ENCODE assay signal across 16 cellular contexts in genomic region chr6:9103876-9104521, GRCh38.
DNase-seq lines count a peak whose midpoint lies in the region; ATAC-seq and TF ChIP-seq lines count a peak whose summit lies in the region.
"Had no signal": no experiment of that assay in that cellular context is flagged by ENCODE, and none has a peak within 500 bp of the region (broad histone marks: within the 10 kb centered on the region; RNA-seq: fewer than 3 reads in every experiment).

No MANE protein-coding gene starts in this region.

- TF ChIP-seq POLR2A in heart left ventricle (IDR thresholded peaks at IDR 0.05), result no peak

- H3K4me1 Mint-ChIP-seq in H9 (no peaks in the 10 kb centered on the region), WTC11 (no peaks in the 10 kb centered on the region)
- H3K4me1 Mint-ChIP-seq: B cell had no signal

- H3K36me3 Mint-ChIP-seq in H9 (ENCODE audit: insufficient read depth in 1 of 3, low read depth in 3 of 3) (no peaks in the 10 kb centered on the region), WTC11 (no peaks in the 10 kb centered on the region)

- H3K27me3 Mint-ChIP-seq in H9 (ENCODE audit: low read depth) (peaks cover 2% of the 10 kb centered on the region; the same call in 1 of the 2 replicates), WTC11 (ENCODE audit: low read depth) (no peaks in the 10 kb centered on the region; the same call in 1 of the 2 replicates)
- H3K27me3 Mint-ChIP-seq: B cell had no signal

- no peak overlapping the region for H4K5ac ChIP-seq in H9 (ENCODE audit: insufficient read length, low read depth, low read length)

- H2BK15ac ChIP-seq in H9 (ENCODE audit: low read depth, low read length), result no peak overlapping the region

- H2AK5ac ChIP-seq in H9 (ENCODE audit: insufficient read length, low read length), result no peak overlapping the region

- no peaks in the 10 kb centered on the region; a peak in 1 of 5 replicates for H3K9me3 Mint-ChIP-seq in H9
- no peaks in the 10 kb centered on the region for H3K9me3 Mint-ChIP-seq in WTC11
- H3K9me3 Mint-ChIP-seq: HFFc6 had no signal

- H3K4me3 ChIP-seq in heart left ventricle, result no peak overlapping the region
- H3K4me3 ChIP-seq: GM23248 had no signal

- POLR2A ChIA-PET in WTC11 (lab: Charles Lee), result no interaction called here

- H3K23me2 ChIP-seq in H9 (ENCODE audit: insufficient read length, low read depth, low read length, poor library complexity, severe bottlenecking), result no peaks in the 10 kb centered on the region

- H3K27me3 ChIP-seq in H9 (ENCODE audit: insufficient read depth, low read length) (no peaks in the 10 kb centered on the region), heart left ventricle (no peaks in the 10 kb centered on the region)

- H3T11ph ChIP-seq in H9 (ENCODE audit: low read length), result no peak overlapping the region

- no peak overlapping the region for H4K8ac ChIP-seq in H9 (replicated peaks; ENCODE audit: insufficient read length, low read depth, low read length)

- H3K4me1 ChIP-seq in H9 (ENCODE audit: insufficient read depth, low read length), result no peaks in the 10 kb centered on the region
- no peaks in the 10 kb centered on the region for H3K4me1 ChIP-seq in heart left ventricle

- H3K79me2 ChIP-seq in H9 (ENCODE audit: insufficient read depth, low read length), result no peaks in the 10 kb centered on the region

- CTCF ChIA-PET in WTC11 (lab: Charles Lee), result interaction anchor here (1.0 kb wide), 2 partner anchors 47 to 622 kb away, joined by 3 to 4 read pairs; no protein-coding TSS in a partner anchor

- no peak overlapping the region for H3K14ac ChIP-seq in H9 (ENCODE audit: insufficient read depth, low read length)

- H3K56ac ChIP-seq in H9 (ENCODE audit: insufficient read length, low read depth, low read length), result no peak overlapping the region

- H2BK5ac ChIP-seq in H9 (ENCODE audit: insufficient read length, low read length), result no peak overlapping the region

- H3K4me3 Mint-ChIP-seq in H9 (no peak overlapping the region), WTC11 (no peak overlapping the region)
- H3K4me3 Mint-ChIP-seq: B cell; CD4-positive, alpha-beta T cell; HFFc6 had no signal

- no peak overlapping the region for H3K18ac ChIP-seq in H9 (ENCODE audit: insufficient read length, low read depth, low read length)

- no peak overlapping the region for H3K9ac ChIP-seq in H9 (ENCODE audit: extremely low read depth, insufficient read length, low read length)
- H3K9ac ChIP-seq: GM23248 had no signal

- no peak overlapping the region for H3K27ac ChIP-seq in H9 (ENCODE audit: insufficient read length, low read depth, low read length)
- no peak overlapping the region for H3K27ac ChIP-seq in heart left ventricle
- H3K27ac ChIP-seq: GM23248, HL-60 had no signal

- H3K9me3 ChIP-seq in H9 (ENCODE audit: control insufficient read depth, low read depth, low read length) (no peaks in the 10 kb centered on the region), heart left ventricle (no peaks in the 10 kb centered on the region)

- DNase-seq in H9 (peak; percentile 50), WTC11 (ENCODE audit: low spot score) (peak; percentile 21), left lobe of liver (ENCODE audit: low spot score) (no peak), heart left ventricle (no peak), inferior parietal cortex (ENCODE audit: extremely low spot score) (no peak), NCI-H774 (lab: John Stamatoyannopoulos, UW) (no peak)
- DNase-seq in activated CD4-positive, alpha-beta T cell treated with anti-CD3 and anti-CD28 coated beads for 48 hours, result no peak
- DNase-seq: C1 segment of cervical spinal cord; Calu3; CD4-positive, alpha-beta T cell; DMS 273 treated with DMSO at 0.1 percent for 48 hours; GM23248; HCEC 1CT; HFFc6 had no signal

- H3K79me1 ChIP-seq in H9 (ENCODE audit: insufficient read depth, low read depth, low read length, poor library complexity, severe bottlenecking), result no peaks in the 10 kb centered on the region

- H4K20me1 ChIP-seq in H9 (ENCODE audit: control insufficient read depth, insufficient read depth, insufficient read length), result no peaks in the 10 kb centered on the region

- WGBS in H9 (ENCODE audit: extremely low coverage, insufficient read length, low lambda C conversion rate), result no CpG with 5 or more reads among the region's 2 CpGs
- 60 to 77% (median 66%) methylated on average over 2 of the region's 2 CpGs for WGBS in heart left ventricle, 4 donors

- no peak overlapping the region for H2BK12ac ChIP-seq in H9 (ENCODE audit: insufficient read length, low read depth, low read length)

- H3K23ac ChIP-seq in H9 (ENCODE audit: insufficient read length, low read depth, low read length), result no peak overlapping the region

- H3K36me3 ChIP-seq in heart left ventricle, result no peaks in the 10 kb centered on the region

- no peak overlapping the region for H4K91ac ChIP-seq in H9 (ENCODE audit: insufficient read length, low read depth, low read length)

- intact Hi-C loops in heart left ventricle (cut with DNase I), result no loop called here

- H3K27ac Mint-ChIP-seq in H9 (0 out of 7 replicates have a peak overlapping the region, but pooled peaks of 1 of the 3 experiments have one; percentile 7), WTC11 (no peak overlapping the region)
- H3K27ac Mint-ChIP-seq: B cell; CD4-positive, alpha-beta T cell; HFFc6 had no signal

- ATAC-seq in WTC11 (peak; percentile 93), left lobe of liver (peak; percentile 60), heart left ventricle (no peak)

- H3K4ac ChIP-seq in H9 (ENCODE audit: low read depth, low read length), result no peak overlapping the region

- TF ChIP-seq CTCF in H9 (conservative IDR thresholded peaks at IDR 0.05), result peak; percentile 19; the same call in 2 of the 3 replicates
- no peak for TF ChIP-seq CTCF in WTC11 (IDR thresholded peaks at IDR 0.05)
- no peak for TF ChIP-seq CTCF in heart left ventricle (IDR thresholded peaks at IDR 0.05)

- H2BK120ac ChIP-seq in H9 (ENCODE audit: low read depth, low read length, poor library complexity, severe bottlenecking), result no peak overlapping the region

- no peak overlapping the region for H2BK20ac ChIP-seq in H9 (ENCODE audit: low read depth, low read length, poor library complexity, severe bottlenecking)

- no peak overlapping the region for H2AFZ ChIP-seq in H9 (ENCODE audit: low read length)
- H2AFZ ChIP-seq: GM23248 had no signal

- no peak overlapping the region for H3K4me2 ChIP-seq in H9 (ENCODE audit: insufficient read depth, insufficient read length, low read length)

TF ChIP-seq in WTC11, 78 proteins besides CTCF, POLR2A, EP300 and RAD21 (continues in another document):
- TF ChIP-seq, protein P1, sequence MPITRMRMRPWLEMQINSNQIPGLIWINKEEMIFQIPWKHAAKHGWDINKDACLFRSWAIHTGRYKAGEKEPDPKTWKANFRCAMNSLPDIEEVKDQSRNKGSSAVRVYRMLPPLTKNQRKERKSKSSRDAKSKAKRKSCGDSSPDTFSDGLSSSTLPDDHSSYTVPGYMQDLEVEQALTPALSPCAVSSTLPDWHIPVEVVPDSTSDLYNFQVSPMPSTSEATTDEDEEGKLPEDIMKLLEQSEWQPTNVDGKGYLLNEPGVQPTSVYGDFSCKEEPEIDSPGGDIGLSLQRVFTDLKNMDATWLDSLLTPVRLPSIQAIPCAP (CRISPR knock-in tag; IDR thresholded peaks at IDR 0.05), result no peak
- TF ChIP-seq, protein P2, sequence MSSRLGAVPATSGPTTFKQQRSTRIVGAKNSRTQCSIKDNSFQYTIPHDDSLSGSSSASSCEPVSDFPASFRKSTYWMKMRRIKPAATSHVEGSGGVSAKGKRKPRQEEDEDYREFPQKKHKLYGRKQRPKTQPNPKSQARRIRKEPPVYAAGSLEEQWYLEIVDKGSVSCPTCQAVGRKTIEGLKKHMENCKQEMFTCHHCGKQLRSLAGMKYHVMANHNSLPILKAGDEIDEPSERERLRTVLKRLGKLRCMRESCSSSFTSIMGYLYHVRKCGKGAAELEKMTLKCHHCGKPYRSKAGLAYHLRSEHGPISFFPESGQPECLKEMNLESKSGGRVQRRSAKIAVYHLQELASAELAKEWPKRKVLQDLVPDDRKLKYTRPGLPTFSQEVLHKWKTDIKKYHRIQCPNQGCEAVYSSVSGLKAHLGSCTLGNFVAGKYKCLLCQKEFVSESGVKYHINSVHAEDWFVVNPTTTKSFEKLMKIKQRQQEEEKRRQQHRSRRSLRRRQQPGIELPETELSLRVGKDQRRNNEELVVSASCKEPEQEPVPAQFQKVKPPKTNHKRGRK (CRISPR knock-in tag; IDR thresholded peaks at IDR 0.05; ENCODE audit: borderline replicate concordance), result no peak
- TF ChIP-seq OVOL2 (CRISPR knock-in tag; IDR thresholded peaks at IDR 0.05; ENCODE audit: borderline replicate concordance) (no peak), ZNF232 (CRISPR knock-in tag; IDR thresholded peaks at IDR 0.05) (no peak), FOXK1 (CRISPR knock-in tag; IDR thresholded peaks at IDR 0.05) (no peak), NFE2L1 (CRISPR knock-in tag; IDR thresholded peaks at IDR 0.05) (no peak), CREM (CRISPR knock-in tag; IDR thresholded peaks at IDR 0.05) (no peak), TEAD1 (CRISPR knock-in tag; IDR thresholded peaks at IDR 0.05) (no peak), ATF2 (CRISPR knock-in tag; IDR thresholded peaks at IDR 0.05; ENCODE audit: borderline replicate concordance, low read depth) (no peak), ZNF317 (CRISPR knock-in tag; IDR thresholded peaks at IDR 0.05; ENCODE audit: borderline replicate concordance, low read depth) (no peak), ZNF416 (CRISPR knock-in tag; IDR thresholded peaks at IDR 0.05) (no peak)
- TF ChIP-seq, protein P3, sequence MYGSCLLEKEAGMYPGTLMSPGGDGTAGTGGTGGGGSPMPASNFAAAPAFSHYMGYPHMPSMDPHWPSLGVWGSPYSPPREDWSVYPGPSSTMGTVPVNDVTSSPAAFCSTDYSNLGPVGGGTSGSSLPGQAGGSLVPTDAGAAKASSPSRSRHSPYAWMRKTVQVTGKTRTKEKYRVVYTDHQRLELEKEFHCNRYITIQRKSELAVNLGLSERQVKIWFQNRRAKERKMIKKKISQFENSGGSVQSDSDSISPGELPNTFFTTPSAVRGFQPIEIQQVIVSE (CRISPR knock-in tag; IDR thresholded peaks at IDR 0.05; ENCODE audit: borderline replicate concordance), result no peak

Comparison
In these comparisons a context has a peak if more than half of its experiments do, and no peak if none do; other contexts are left out.
1. DNase-seq: peak in H9 (single experiment) and WTC11 (single experiment); none in left lobe of liver (single experiment), activated CD4-positive, alpha-beta T cell treated with anti-CD3 and anti-CD28 coated beads for 48 hours (single experiment), heart left ventricle (0 of 5), inferior parietal cortex (single experiment) and NCI-H774 (single experiment).
2. ATAC-seq: peak in WTC11 (single experiment) and left lobe of liver (single experiment); none in heart left ventricle (0 of 4).